8 cellular contexts compared by ENCODE assay signal in the genomic region with DNA sequence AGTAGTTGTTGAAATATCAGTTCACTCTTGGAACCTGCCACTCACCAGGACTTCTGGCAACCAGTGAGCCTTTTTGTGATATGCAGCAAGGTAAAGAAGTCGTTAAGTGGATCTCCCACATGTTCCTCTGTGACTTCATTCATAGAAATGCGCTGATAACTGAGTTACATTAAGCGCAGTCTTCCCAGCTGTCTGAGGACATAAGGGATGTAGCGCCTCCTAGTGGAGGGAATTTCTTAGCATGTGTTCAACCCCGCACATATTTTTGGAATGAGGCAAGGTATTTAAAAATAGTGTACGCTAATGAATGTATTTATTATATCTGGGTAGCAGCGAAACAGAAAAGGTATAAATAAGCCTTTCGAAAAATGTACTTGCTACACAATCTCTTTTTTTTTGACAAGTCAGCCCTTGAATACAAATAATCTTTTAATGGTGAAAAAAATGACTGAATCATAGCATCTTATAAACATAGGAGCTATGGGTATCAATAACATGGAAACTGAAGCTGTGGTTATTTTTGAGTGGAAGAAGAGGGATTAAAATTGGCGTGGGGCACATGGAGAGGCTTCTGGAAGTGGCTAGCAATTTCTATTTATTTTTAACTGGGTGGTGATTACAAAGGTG. TPM values are rescaled to one million over a fixed set of nuclear protein-coding genes. Genes with fewer than 3 reads are reported as not detected.
DNase-seq lines count a peak whose midpoint lies in the region; ATAC-seq and TF ChIP-seq lines count a peak whose summit lies in the region.

No MANE protein-coding gene starts in this region.

- H3K4me1 ChIP-seq in osteoblast (ENCODE audit: insufficient read depth, low read length) = peaks cover 50% of the 10 kb centered on the region

- intact Hi-C loops in posterior vena cava (cut with DNase I) = loop anchor here in 1 of 2 donors (10.0 kb wide), 1 partner anchor 243 kb away; no protein-coding TSS in a partner anchor

- H3K36me3 Mint-ChIP-seq in activated CD4-positive, alpha-beta T cell treated with anti-CD3 and anti-CD28 coated beads, Interleukin-2, amount 10 ng/mL, durations not matched to agents 7 days and 5 days (ENCODE audit: low read depth) = no peaks in the 10 kb centered on the region

- peaks cover 10% of the 10 kb centered on the region for H3K27me3 Mint-ChIP-seq in activated CD4-positive, alpha-beta T cell treated with anti-CD3 and anti-CD28 coated beads, Interleukin-2, amount 10 ng/mL, durations not matched to agents 7 days and 5 days

- ATAC-seq in HG03521 (IDR thresholded peaks at IDR 0.05; ENCODE audit: unreplicated experiment) = peak; percentile 68

- no peaks in the 10 kb centered on the region for H3K36me3 ChIP-seq in osteoblast (ENCODE audit: insufficient read depth, low read length)

- H4K20me1 ChIP-seq in osteoblast (ENCODE audit: insufficient read depth, low read length) = peaks cover 3% of the 10 kb centered on the region

- no peaks in the 10 kb centered on the region for H3K27me3 ChIP-seq in osteoblast (ENCODE audit: insufficient read depth, low read length)

- peak; percentile 71 for DNase-seq in AG08396 (ENCODE audit: low spot score)
- peak; percentile 49 for DNase-seq in GM13976 (ENCODE audit: low spot score)
- peak; percentile 67 to 82 for DNase-seq in NCI-H446 (lab: John Stamatoyannopoulos, UW)
- peak; percentile 68 for DNase-seq in activated CD4-positive, alpha-beta T cell treated with anti-CD3 and anti-CD28 coated beads, Interleukin-2, amount 10 ng/mL, durations not matched to agents 7 days and 5 days
- DNase-seq in foreskin melanocyte = peak; percentile 92
- DNase-seq in osteoblast (ENCODE audit: insufficient read length, low spot score, missing footprints) = no peak
- DNase-seq in posterior vena cava (ENCODE audit: low spot score) = no peak

- no peak overlapping the region for H3K4me3 Mint-ChIP-seq in activated CD4-positive, alpha-beta T cell treated with anti-CD3 and anti-CD28 coated beads, Interleukin-2, amount 10 ng/mL, durations not matched to agents 7 days and 5 days

- peak overlapping the region; percentile 97 for H3K27ac ChIP-seq in osteoblast (ENCODE audit: low read depth, low read length)

- H2AFZ ChIP-seq in osteoblast (ENCODE audit: low read length) = no peak overlapping the region

- no peak overlapping the region for H3K27ac Mint-ChIP-seq in activated CD4-positive, alpha-beta T cell treated with anti-CD3 and anti-CD28 coated beads, Interleukin-2, amount 10 ng/mL, durations not matched to agents 7 days and 5 days

- peak overlapping the region; percentile 23 for H3K4me3 ChIP-seq in osteoblast (ENCODE audit: insufficient read depth, low read length)

- peaks cover 16% of the 10 kb centered on the region for H3K79me2 ChIP-seq in osteoblast (ENCODE audit: insufficient read depth, low read length)

- POLR2A ChIA-PET in activated CD4-positive, alpha-beta T cell treated with anti-CD3 and anti-CD28 coated beads, Interleukin-2, amount 10 ng/mL, durations not matched to agents 7 days and 5 days (lab: Charles Lee) = interaction anchor here (0.6 kb wide), 1 partner anchor 249 kb away, joined by 4 read pairs; no protein-coding TSS in a partner anchor

- H3K9me3 ChIP-seq in osteoblast (ENCODE audit: low read depth, low read length) = no peaks in the 10 kb centered on the region

- in situ Hi-C loops in GM13976 (cut with MboI; ENCODE audit: low sequenced_read_pairs, unreplicated experiment) = no loop called here

- H3K4me1 Mint-ChIP-seq in activated CD4-positive, alpha-beta T cell treated with anti-CD3 and anti-CD28 coated beads, Interleukin-2, amount 10 ng/mL, durations not matched to agents 7 days and 5 days = no peaks in the 10 kb centered on the region

- no peaks in the 10 kb centered on the region for H3K9me3 Mint-ChIP-seq in activated CD4-positive, alpha-beta T cell treated with anti-CD3 and anti-CD28 coated beads, Interleukin-2, amount 10 ng/mL, durations not matched to agents 7 days and 5 days

- CTCF ChIA-PET in activated CD4-positive, alpha-beta T cell treated with anti-CD3 and anti-CD28 coated beads, Interleukin-2, amount 10 ng/mL, durations not matched to agents 7 days and 5 days (lab: Charles Lee) = interaction anchor here (0.9 to 1.1 kb wide), 2 partner anchors 15 to 29 kb away, joined by 3 read pairs; no protein-coding TSS in a partner anchor

- TF ChIP-seq CTCF in GM13976 (IDR thresholded peaks at IDR 0.05; ENCODE audit: borderline replicate concordance, control extremely low read depth, extremely low read depth, insufficient read depth, missing control alignments) (peak; percentile 77), osteoblast (IDR thresholded peaks at IDR 0.05; ENCODE audit: extremely low read depth, low read depth, low read length) (peak; percentile 86)

- H3K4me2 ChIP-seq in osteoblast (ENCODE audit: insufficient read depth, low read length) = peak overlapping the region; percentile 73

RNA-seq across cellular contexts. Expression of a gene that starts 38.0 kb away (rescaled TPM):
- under 1 TPM in 1 of 2 experiments, not detected in 1; 0.19 TPM for total RNA-seq in activated CD4-positive, alpha-beta T cell treated with anti-CD3 and anti-CD28 coated beads, Interleukin-2, amount 10 ng/mL, durations not matched to agents 7 days and 5 days
- total RNA-seq in osteoblast (19.4 and 25.3 TPM in 2 replicates), posterior vena cava (100 to 1,000 TPM in 1 of 2 donors, 10 to 100 TPM in 1; 65.6 to 101 TPM)

Comparison
In these comparisons a context has a peak if more than half of its experiments do, and no peak if none do; other contexts are left out.
1. DNase-seq: peak in AG08396 (single experiment), GM13976 (single experiment), NCI-H446 (2 of 2), activated CD4-positive, alpha-beta T cell treated with anti-CD3 and anti-CD28 coated beads, Interleukin-2, amount 10 ng/mL, durations not matched to agents 7 days and 5 days (single experiment) and foreskin melanocyte (single experiment); none in osteoblast (single experiment) and posterior vena cava (single experiment).
2. RNA of a gene that starts 38.0 kb away (total RNA-seq): 65.6 to 101 TPM in posterior vena cava and 19.4 to 25.3 TPM in osteoblast; 0.19 TPM in activated CD4-positive, alpha-beta T cell treated with anti-CD3 and anti-CD28 coated beads, Interleukin-2, amount 10 ng/mL, durations not matched to agents 7 days and 5 days; every median in the first group is over 10 times any median in the second.